ENCODE assay signal across 9 cellular contexts in the genomic region with DNA sequence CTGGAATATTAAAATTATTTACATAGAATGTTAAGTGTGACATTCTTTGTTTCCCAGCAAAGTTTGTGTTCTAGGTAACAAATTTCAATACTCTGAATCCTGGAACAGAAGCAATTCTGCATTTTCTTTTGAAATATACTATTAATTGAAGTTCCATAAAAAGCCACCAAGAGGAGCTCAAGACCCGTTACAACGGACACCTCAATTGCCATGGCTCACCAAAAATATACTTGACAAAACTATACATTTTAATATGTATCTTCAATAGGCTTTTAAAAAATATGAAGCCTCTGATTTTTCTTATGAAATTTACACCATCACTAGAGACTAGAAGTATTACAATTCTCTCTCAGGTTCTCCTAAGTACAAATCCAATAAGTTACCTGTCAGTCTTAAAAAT.
DNase-seq lines count a peak whose midpoint lies in the region; ATAC-seq, FAIRE-seq and TF ChIP-seq lines count a peak whose summit lies in the region.
"Had no signal": no experiment of that assay in that cellular context is flagged by ENCODE, and none has a peak within 500 bp of the region (broad histone marks: within the 10 kb centered on the region; RNA-seq: fewer than 3 reads in every experiment).

No MANE protein-coding gene starts in this region.

- H3K27me3 ChIP-seq in astrocyte (ENCODE audit: insufficient read depth, low read length) (no peaks in the 10 kb centered on the region), mesenchymal stem cell (ENCODE audit: control insufficient read depth in 1 of 2, insufficient read depth in 1 of 2, low read length in 2 of 2) (peaks cover 0 to 5% of the 10 kb centered on the region in 2 experiments)

- H3K4me3 Mint-ChIP-seq in astrocyte (ENCODE audit: unreplicated experiment) = no peak overlapping the region

- no peak overlapping the region for H4K8ac ChIP-seq in mesenchymal stem cell (ENCODE audit: low read length)

- no peak overlapping the region for H2BK15ac ChIP-seq in mesenchymal stem cell (ENCODE audit: low read depth, poor library complexity, severe bottlenecking)

- H4K20me1 ChIP-seq in astrocyte (ENCODE audit: insufficient read depth, low read length) = no peaks in the 10 kb centered on the region

- no peak overlapping the region for H3K23ac ChIP-seq in mesenchymal stem cell (ENCODE audit: low read length in 2 of 2)

- peak overlapping the region; percentile 97 for H3K27ac Mint-ChIP-seq in astrocyte (ENCODE audit: unreplicated experiment)

- H3K4me2 ChIP-seq in astrocyte (ENCODE audit: low read length) (no peak overlapping the region), mesenchymal stem cell (ENCODE audit: low read length, poor library complexity, severe bottlenecking) (no peak overlapping the region)

- H3K79me1 ChIP-seq in mesenchymal stem cell (replicated peaks; ENCODE audit: low read length, poor library complexity, severe bottlenecking) = no peaks in the 10 kb centered on the region

- no peak overlapping the region for H2BK120ac ChIP-seq in mesenchymal stem cell (ENCODE audit: low read depth, low read length)

- no peaks in the 10 kb centered on the region for H3K9me3 Mint-ChIP-seq in astrocyte (ENCODE audit: unreplicated experiment)

- H3K27me3 Mint-ChIP-seq in astrocyte (ENCODE audit: low read depth, unreplicated experiment) = no peaks in the 10 kb centered on the region

- H3K9ac ChIP-seq in astrocyte (ENCODE audit: low read length) = peak overlapping the region; percentile 78
- H3K9ac ChIP-seq in mesenchymal stem cell (ENCODE audit: low read length) = peak overlapping the region; percentile 6

- no peak overlapping the region for H3K4ac ChIP-seq in mesenchymal stem cell (ENCODE audit: low read depth in 1 of 2, low read length in 2 of 2)

- TF ChIP-seq POLR2A in GM12891 (IDR thresholded peaks at IDR 0.05; ENCODE audit: low read depth, low read length) = no peak

- H3K18ac ChIP-seq in mesenchymal stem cell (ENCODE audit: low read depth in 1 of 2, low read length in 2 of 2) = no peak overlapping the region

- TF ChIP-seq CTCF in astrocyte (IDR thresholded peaks at IDR 0.05; ENCODE audit: insufficient read depth, low read depth, low read length) = peak; percentile 32

- H2BK12ac ChIP-seq in mesenchymal stem cell (ENCODE audit: low read length in 2 of 2) = no peak overlapping the region

- peaks cover 24% of the 10 kb centered on the region for H3K4me1 Mint-ChIP-seq in astrocyte (ENCODE audit: low read depth, unreplicated experiment)

- H3K36me3 ChIP-seq in KOPT-K1 (ENCODE audit: insufficient read depth, low read length) (peaks cover 3% of the 10 kb centered on the region; the same call in 1 of the 2 replicates), astrocyte (ENCODE audit: insufficient read depth, low read length) (no peaks in the 10 kb centered on the region), mesenchymal stem cell (ENCODE audit: control insufficient read depth in 1 of 2, insufficient read depth in 2 of 2, low read depth in 1 of 2, low read length in 2 of 2) (no peaks in the 10 kb centered on the region)

- FAIRE-seq in astrocyte (lab: Jason Lieb, UNC) (peak; percentile 97), GM12891 (lab: Jason Lieb, UNC) (no peak)

- no peak overlapping the region for H2AK5ac ChIP-seq in mesenchymal stem cell (ENCODE audit: low read length, severe bottlenecking)

- ATAC-seq in HG02840 (IDR thresholded peaks at IDR 0.05; ENCODE audit: low FRiP score, unreplicated experiment) = no peak

- H3K36me3 Mint-ChIP-seq in astrocyte (ENCODE audit: low read depth, unreplicated experiment) = no peaks in the 10 kb centered on the region

- no peaks in the 10 kb centered on the region for H3K79me2 ChIP-seq in astrocyte (ENCODE audit: insufficient read depth, low read length)

- H3K4me1 ChIP-seq in astrocyte (ENCODE audit: insufficient read depth, low read length) (peaks cover 24% of the 10 kb centered on the region), mesenchymal stem cell (ENCODE audit: control insufficient read depth, insufficient read depth, low read depth, low read length) (no peaks in the 10 kb centered on the region)

- H4K91ac ChIP-seq in mesenchymal stem cell (ENCODE audit: low read length) = no peak overlapping the region

- H3K9me3 ChIP-seq in KOPT-K1 (ENCODE audit: insufficient read depth, low read length, poor library complexity, severe bottlenecking) (no peaks in the 10 kb centered on the region), astrocyte (ENCODE audit: insufficient read depth, low read depth, low read length) (no peaks in the 10 kb centered on the region), mesenchymal stem cell (ENCODE audit: control insufficient read depth, low read length) (no peaks in the 10 kb centered on the region)

- no peak overlapping the region for H3K14ac ChIP-seq in mesenchymal stem cell (ENCODE audit: low read length in 2 of 2)

- H3K4me3 ChIP-seq in astrocyte (ENCODE audit: insufficient read depth, low read depth, low read length) (no peak overlapping the region), mesenchymal stem cell (ENCODE audit: insufficient read depth in 1 of 2, low read depth in 1 of 2, low read length in 2 of 2) (no peak overlapping the region)

- no peak overlapping the region for H2AFZ ChIP-seq in astrocyte (ENCODE audit: low read depth, low read length)
- no peak overlapping the region for H2AFZ ChIP-seq in mesenchymal stem cell (ENCODE audit: low read depth, low read length)

- H2BK5ac ChIP-seq in mesenchymal stem cell (ENCODE audit: low read depth, low read length, poor library complexity, severe bottlenecking) = no peak overlapping the region

- H3K27ac ChIP-seq in KOPT-K1 (ENCODE audit: low read depth, low read length, poor library complexity, severe bottlenecking) (peak overlapping the region; percentile 80), astrocyte (ENCODE audit: low read depth, low read length) (peak overlapping the region; percentile 94), mesenchymal stem cell (ENCODE audit: low read length, poor library complexity, severe bottlenecking) (no peak overlapping the region)
- H3K27ac ChIP-seq: epithelial cell of prostate had no signal

- WGBS in mesenchymal stem cell = no CpG with 5 or more reads among the region's 2 CpGs

- DNase-seq in DMS114 treated with DMSO at 0.1 percent for 48 hours (lab: John Stamatoyannopoulos, UW; ENCODE audit: unreplicated experiment) (peak; percentile 5), astrocyte (ENCODE audit: low read depth) (no peak), mesenchymal stem cell (peak; percentile 36), NK-92 (lab: John Stamatoyannopoulos, UW; ENCODE audit: unreplicated experiment) (no peak), NCI-H2029 treated with DMSO at 0.1 percent for 48 hours (lab: John Stamatoyannopoulos, UW) (no peak), GM12891 (ENCODE audit: insufficient read length, low spot score) (no peak)

TF ChIP-seq in GM12891, 5 proteins besides CTCF, POLR2A, EP300 and RAD21:
- no peak for TF ChIP-seq TAF1 (IDR thresholded peaks at IDR 0.05; ENCODE audit: low read depth, low read length)
- no peak for TF ChIP-seq PAX5 (IDR thresholded peaks at IDR 0.05; ENCODE audit: insufficient read depth, low read length, severe bottlenecking)
- no peak for TF ChIP-seq POLR2AphosphoS5 (IDR thresholded peaks at IDR 0.05; ENCODE audit: low read depth, low read length)
- TF ChIP-seq POU2F2 (IDR thresholded peaks at IDR 0.05; ENCODE audit: low read depth, low read length) = no peak
- no peak for TF ChIP-seq SPI1 (IDR thresholded peaks at IDR 0.05; ENCODE audit: low read depth, low read length)

Comparison
In these comparisons a context has a peak if more than half of its experiments do, and no peak if none do; other contexts are left out.
1. DNase-seq: peak in DMS114 treated with DMSO at 0.1 percent for 48 hours (single experiment) and mesenchymal stem cell (single experiment); none in astrocyte (single experiment), NK-92 (single experiment), NCI-H2029 treated with DMSO at 0.1 percent for 48 hours (single experiment) and GM12891 (single experiment).